In the genomic region with DNA sequence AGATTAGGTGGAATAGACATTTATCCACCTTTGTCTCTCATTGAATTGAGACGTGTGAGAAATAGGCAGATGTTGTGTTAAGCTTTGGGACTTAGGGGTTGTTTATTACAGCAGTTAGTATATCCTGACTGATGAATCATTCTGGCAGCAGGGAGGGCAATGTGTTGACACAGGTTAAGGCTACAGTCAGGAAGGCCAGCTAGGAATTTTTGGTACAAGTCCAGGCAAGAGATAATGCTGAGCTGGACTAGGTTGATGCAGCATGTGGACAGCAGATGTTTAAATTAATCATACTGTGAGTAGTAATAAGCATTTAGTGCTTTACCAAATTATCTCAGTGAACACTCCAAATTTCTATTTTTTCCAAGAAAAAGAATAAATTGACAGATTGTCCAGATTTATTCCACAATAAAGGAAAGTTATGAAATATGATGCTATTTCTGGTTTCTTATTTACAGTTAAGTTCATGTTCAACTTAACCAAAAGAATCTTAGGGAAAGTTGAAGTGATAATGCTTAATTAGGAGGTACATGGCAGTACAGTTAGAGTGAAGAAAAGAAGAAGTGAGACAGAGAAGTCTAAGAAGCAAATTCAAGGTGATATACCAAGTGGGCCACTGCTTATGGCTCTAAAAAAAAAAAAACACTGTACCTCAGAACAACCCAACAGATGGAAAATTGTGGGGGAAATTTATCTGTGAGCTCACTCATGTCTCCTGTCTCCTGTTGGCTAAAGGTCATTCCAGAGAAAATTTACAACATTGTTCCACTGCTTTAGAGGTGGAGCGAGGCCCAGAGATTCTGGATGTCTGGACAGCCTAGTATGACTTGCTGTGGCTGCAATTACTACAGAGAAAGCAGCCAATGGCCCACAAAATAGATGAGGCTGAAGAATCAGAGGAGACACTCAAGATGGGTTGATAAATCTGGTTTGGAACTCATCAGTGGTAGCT, we compare ENCODE assay signal across 14 cellular contexts.
DNase-seq lines count a peak whose midpoint lies in the region; ATAC-seq, FAIRE-seq and TF ChIP-seq lines count a peak whose summit lies in the region.
"Had no signal": no experiment of that assay in that cellular context is flagged by ENCODE, and none has a peak within 500 bp of the region (broad histone marks: within the 10 kb centered on the region; RNA-seq: fewer than 3 reads in every experiment).

No MANE protein-coding gene starts in this region.

- H3K4me3 ChIP-seq in LNCaP clone FGC (ENCODE audit: low read depth, low read length) (no peak overlapping the region), bronchial epithelial cell (ENCODE audit: low read depth, low read length) (no peak overlapping the region)
- H3K4me3 ChIP-seq: SK-N-MC, tibial artery had no signal

- H3K27ac Mint-ChIP-seq in stimulated activated memory B cell treated with anti-CD40 and anti-IgM and Interleukin-4, amounts not matched to agents 10 μg/mL and 1 μg/mL and 100 μg/mL, for 72 hours: no peak overlapping the region
- H3K27ac Mint-ChIP-seq: naive thymus-derived CD8-positive, alpha-beta T cell had no signal

- peaks cover 6% of the 10 kb centered on the region for H3K4me1 Mint-ChIP-seq in stimulated activated memory B cell treated with anti-CD40 and anti-IgM and Interleukin-4, amounts not matched to agents 10 μg/mL and 1 μg/mL and 100 μg/mL, for 72 hours

- no peaks in the 10 kb centered on the region for H3K27me3 ChIP-seq in bronchial epithelial cell (ENCODE audit: control insufficient read depth, insufficient read depth, low read length)
- H3K27me3 ChIP-seq: tibial artery had no signal

- DNase-seq in D721Med (ENCODE audit: insufficient read length, low spot score) (no peak), LNCaP clone FGC (ENCODE audit: low read depth) (peak; percentile 38), bronchial epithelial cell (ENCODE audit: low read depth) (peak; percentile 99), left lobe of liver (ENCODE audit: low spot score) (no peak), AML-193 (lab: John Stamatoyannopoulos, UW) (no peak)
- DNase-seq: anterior cingulate cortex; hippocampal formation; naive thymus-derived CD8-positive, alpha-beta T cell; NCI-H1930 had no signal

- no peaks in the 10 kb centered on the region for H3K36me3 ChIP-seq in bronchial epithelial cell (ENCODE audit: control insufficient read depth, insufficient read depth, low read length)
- H3K36me3 ChIP-seq: tibial artery had no signal

- peaks cover 9% of the 10 kb centered on the region for H3K27me3 Mint-ChIP-seq in stimulated activated memory B cell treated with anti-CD40 and anti-IgM and Interleukin-4, amounts not matched to agents 10 μg/mL and 1 μg/mL and 100 μg/mL, for 72 hours

- H3K4me3 Mint-ChIP-seq in stimulated activated memory B cell treated with anti-CD40 and anti-IgM and Interleukin-4, amounts not matched to agents 10 μg/mL and 1 μg/mL and 100 μg/mL, for 72 hours: no peak overlapping the region
- H3K4me3 Mint-ChIP-seq: naive thymus-derived CD8-positive, alpha-beta T cell had no signal

- FAIRE-seq in D721Med (lab: Jason Lieb, UNC): peak; percentile 21
- FAIRE-seq in bronchial epithelial cell (lab: Jason Lieb, UNC): peak; percentile 55

- no peak for TF ChIP-seq POLR2A in GM18505 (IDR thresholded peaks at IDR 0.05; ENCODE audit: borderline replicate concordance, extremely low read depth, insufficient read depth, insufficient read length)

- no peak for TF ChIP-seq CTCF in D721Med (IDR thresholded peaks at IDR 0.05; ENCODE audit: insufficient read depth, missing control alignments)
- no peak for TF ChIP-seq CTCF in LNCaP clone FGC (IDR thresholded peaks at IDR 0.05; ENCODE audit: control insufficient read depth, extremely low read depth, insufficient read depth)
- TF ChIP-seq CTCF in bronchial epithelial cell (IDR thresholded peaks at IDR 0.05; ENCODE audit: insufficient read depth, low read length, severe bottlenecking): no peak

- peaks cover 18% of the 10 kb centered on the region for H3K36me3 Mint-ChIP-seq in stimulated activated memory B cell treated with anti-CD40 and anti-IgM and Interleukin-4, amounts not matched to agents 10 μg/mL and 1 μg/mL and 100 μg/mL, for 72 hours

- peak; percentile 27 for ATAC-seq in left lobe of liver
- no peak for ATAC-seq in GM18505 (IDR thresholded peaks at IDR 0.05; ENCODE audit: unreplicated experiment)
- no peak for ATAC-seq in HG03280 (IDR thresholded peaks at IDR 0.05; ENCODE audit: unreplicated experiment)
- no peak for ATAC-seq in stimulated activated memory B cell treated with anti-CD40 and anti-IgM and Interleukin-4, amounts not matched to agents 10 μg/mL and 1 μg/mL and 100 μg/mL, for 72 hours
- ATAC-seq: naive thymus-derived CD8-positive, alpha-beta T cell had no signal

- H3K9me3 Mint-ChIP-seq in stimulated activated memory B cell treated with anti-CD40 and anti-IgM and Interleukin-4, amounts not matched to agents 10 μg/mL and 1 μg/mL and 100 μg/mL, for 72 hours: peaks cover 19% of the 10 kb centered on the region

Comparison
In these comparisons a context has a peak if more than half of its experiments do, and no peak if none do; other contexts are left out.
1. DNase-seq: peak in LNCaP clone FGC (single experiment) and bronchial epithelial cell (single experiment); none in D721Med (single experiment), left lobe of liver (single experiment) and AML-193 (0 of 2).